ENCODE assay signal across 8 cellular contexts in genomic region chr18:812673-813404, GRCh38.
DNase-seq lines count a peak whose midpoint lies in the region; ATAC-seq lines count a peak whose summit lies in the region.

No MANE protein-coding gene starts in this region.

- peak overlapping the region; percentile 71 to 86 for H3K4me3 ChIP-seq in muscle layer of colon (ENCODE audit: low read depth in 1 of 2, low read length in 2 of 2)

- H3K4me1 ChIP-seq in muscle layer of colon (ENCODE audit: insufficient read depth, low read length) = peaks cover 19% of the 10 kb centered on the region

- H3K36me3 ChIP-seq in muscle layer of colon (ENCODE audit: insufficient read depth, low read length) = no peaks in the 10 kb centered on the region

- peak; percentile 38 for ATAC-seq in HG03045 (IDR thresholded peaks at IDR 0.05; ENCODE audit: unreplicated experiment)

- H3K9me3 ChIP-seq in muscle layer of colon (ENCODE audit: low read length) = no peaks in the 10 kb centered on the region

- H3K27ac ChIP-seq in epithelial cell of prostate (peak overlapping the region; percentile 93), muscle layer of colon (ENCODE audit: low read depth, low read length) (peak overlapping the region; percentile 90)

- no peaks in the 10 kb centered on the region for H3K27me3 ChIP-seq in muscle layer of colon (ENCODE audit: control insufficient read depth in 1 of 2, insufficient read depth in 2 of 2, low read length in 2 of 2)

- H3K9ac ChIP-seq in muscle layer of colon (ENCODE audit: low read length) = peak overlapping the region; percentile 65

- peak; percentile 62 for DNase-seq in activated gamma-delta T cell treated with Interleukin-2 at 50 U/mL for 16 hours
- DNase-seq in activated gamma-delta T cell (lab: John Stamatoyannopoulos, UW) = no peak
- peak; percentile 57 to 96 for DNase-seq in NOMO-1 (lab: John Stamatoyannopoulos, UW; ENCODE audit: unreplicated experiment in 2 of 2)
- DNase-seq in activated CD8-positive, alpha-beta memory T cell treated with anti-CD3 and anti-CD28 coated beads, Interleukin-2, amount 50 U/mL, for 24 hours (ENCODE audit: extremely low read depth) = peak; percentile 33
- DNase-seq in epithelial cell of prostate (ENCODE audit: low read depth, low spot score) = peak; percentile 56
- peak; percentile 38 for DNase-seq in stimulated activated CD8-positive, alpha-beta memory T cell treated with anti-CD3 and anti-CD28 coated beads, Interleukin-7, amount 100 ng/mL, for 24 hours (ENCODE audit: low read depth)
